11 cellular contexts compared by ENCODE assay signal in the genomic region with DNA sequence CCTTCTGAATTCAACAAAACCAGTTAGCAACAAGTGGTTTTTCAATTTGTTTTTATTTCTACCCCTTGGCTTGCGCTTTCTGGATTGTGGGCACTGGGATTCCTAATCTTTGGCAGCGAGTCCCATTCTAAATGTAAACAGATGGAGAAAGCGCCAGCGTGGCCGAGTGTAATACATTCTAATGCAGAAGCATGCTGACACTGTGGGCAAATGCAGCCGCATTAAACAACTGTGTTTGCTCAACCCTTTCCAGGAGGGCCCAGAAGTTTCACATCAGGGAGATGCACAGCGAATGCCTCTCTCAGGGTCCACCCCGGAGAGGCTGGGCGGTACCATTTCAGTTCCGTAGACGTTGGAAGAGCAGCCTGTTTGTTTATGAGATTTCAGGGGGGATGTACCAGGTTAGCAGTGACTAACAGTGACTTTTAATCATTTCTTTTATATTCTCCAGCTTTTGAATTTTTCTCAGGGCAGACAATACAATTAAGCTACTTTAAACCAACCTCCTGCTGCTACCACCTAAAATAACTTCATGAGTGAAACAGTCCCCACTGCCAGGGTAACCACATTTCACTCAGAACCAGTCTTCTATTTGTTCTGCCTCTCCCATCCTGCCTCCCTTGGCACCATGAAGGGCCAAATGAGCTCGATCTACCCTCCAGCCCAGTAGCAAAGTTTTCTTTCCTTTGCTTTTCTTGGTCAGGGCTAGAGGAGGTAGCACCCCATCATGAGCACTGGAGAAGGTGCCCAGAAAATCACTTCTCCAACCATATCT.
DNase-seq lines count a peak whose midpoint lies in the region; ATAC-seq, FAIRE-seq and TF ChIP-seq lines count a peak whose summit lies in the region.
"Had no signal": no experiment of that assay in that cellular context is flagged by ENCODE, and none has a peak within 500 bp of the region (broad histone marks: within the 10 kb centered on the region; RNA-seq: fewer than 3 reads in every experiment).

No MANE protein-coding gene starts in this region.

- peak overlapping the region; percentile 3 for H3K27ac Mint-ChIP-seq in CD8-positive, alpha-beta T cell

- no peaks in the 10 kb centered on the region for H3K27me3 Mint-ChIP-seq in CD8-positive, alpha-beta T cell (ENCODE audit: low read depth)

- H3K4me3 ChIP-seq in CD8-positive, alpha-beta T cell (ENCODE audit: low read depth, low read length): no peak overlapping the region
- H3K4me3 ChIP-seq in Loucy (ENCODE audit: low read length, poor library complexity, severe bottlenecking): no peak overlapping the region
- H3K4me3 ChIP-seq in bronchial epithelial cell (ENCODE audit: low read depth, low read length): no peak overlapping the region
- H3K4me3 ChIP-seq in osteoblast (ENCODE audit: insufficient read depth, low read length): peak overlapping the region; percentile 48

- H3F3A ChIP-seq in Loucy (ENCODE audit: low read depth): peaks cover 8% of the 10 kb centered on the region

- H3K4me1 Mint-ChIP-seq in CD8-positive, alpha-beta T cell (ENCODE audit: low read depth): peaks cover 80% of the 10 kb centered on the region

- no peak for TF ChIP-seq CTCF in CD8-positive, alpha-beta T cell (IDR thresholded peaks at IDR 0.05)
- TF ChIP-seq CTCF in Loucy (conservative IDR thresholded peaks at IDR 0.05; ENCODE audit: low read length) (no peak), bronchial epithelial cell (IDR thresholded peaks at IDR 0.05; ENCODE audit: insufficient read depth, low read length, severe bottlenecking) (no peak), osteoblast (IDR thresholded peaks at IDR 0.05; ENCODE audit: extremely low read depth, low read depth, low read length) (no peak), GM13977 (IDR thresholded peaks at IDR 0.05; ENCODE audit: extremely low read depth, insufficient read depth, missing control alignments) (no peak)

- in situ Hi-C loops in GM13977 (cut with MboI; ENCODE audit: low pct_unique_long_range_greater_than_20kb, low sequenced_read_pairs, unreplicated experiment): no loop called here

- POLR2A ChIA-PET in CD8-positive, alpha-beta T cell (lab: Charles Lee): no interaction called here

- H3K4me1 ChIP-seq in CD8-positive, alpha-beta T cell (ENCODE audit: insufficient read depth, low read length): peaks cover 52% of the 10 kb centered on the region
- H3K4me1 ChIP-seq in Loucy (ENCODE audit: insufficient read depth, low read length, poor library complexity, severe bottlenecking) (peaks cover 46% of the 10 kb centered on the region), osteoblast (ENCODE audit: insufficient read depth, low read length) (peaks cover 32% of the 10 kb centered on the region)

- H3K9me3 Mint-ChIP-seq in CD8-positive, alpha-beta T cell: no peaks in the 10 kb centered on the region

- H3K4me3 Mint-ChIP-seq in CD8-positive, alpha-beta T cell: no peak overlapping the region

- FAIRE-seq in bronchial epithelial cell (lab: Jason Lieb, UNC): peak; percentile 50

- H3K79me2 ChIP-seq in Loucy (ENCODE audit: insufficient read depth, low read length) (no peaks in the 10 kb centered on the region), osteoblast (ENCODE audit: insufficient read depth, low read length) (no peaks in the 10 kb centered on the region)

- no peak overlapping the region for H3K4me2 ChIP-seq in Loucy (ENCODE audit: low read depth, low read length, poor library complexity, severe bottlenecking)
- peak overlapping the region; percentile 65 for H3K4me2 ChIP-seq in osteoblast (ENCODE audit: insufficient read depth, low read length)

- intact Hi-C loops in CD8-positive, alpha-beta T cell (cut with DNase I, micrococcal nuclease): no loop called here

- H3K27ac ChIP-seq in CD8-positive, alpha-beta T cell (ENCODE audit: low read depth, low read length): no peak overlapping the region
- peak overlapping the region; percentile 79 for H3K27ac ChIP-seq in osteoblast (ENCODE audit: low read depth, low read length)

- no peaks in the 10 kb centered on the region for H3K9me2 ChIP-seq in Loucy (replicated peaks; ENCODE audit: low read depth, low read length)

- H3K9ac ChIP-seq in Loucy (ENCODE audit: low read depth, low read length, poor library complexity, severe bottlenecking): no peak overlapping the region

- DNase-seq in CD8-positive, alpha-beta T cell: no peak
- no peak for DNase-seq in bronchial epithelial cell (ENCODE audit: low read depth)
- DNase-seq in osteoblast (ENCODE audit: insufficient read length, low spot score, missing footprints): peak; percentile 91
- DNase-seq in kidney glomerular epithelial cell (lab: John Stamatoyannopoulos, UW): no peak
- no peak for DNase-seq in GM13977 (ENCODE audit: low spot score)
- DNase-seq in RPMI8226: no peak
- DNase-seq: effector CD4-positive, alpha-beta T cell; Karpas-422; stimulated activated naive CD8-positive, alpha-beta T cell treated with anti-CD3 and anti-CD28 coated beads, Interleukin-15, Interleukin-2, amounts not matched to agents 100 U/mL and 50 U/mL, for 24 hours had no signal

- no peaks in the 10 kb centered on the region for H3K27me3 ChIP-seq in CD8-positive, alpha-beta T cell (ENCODE audit: insufficient read depth, low read length)
- no peaks in the 10 kb centered on the region for H3K27me3 ChIP-seq in Loucy (ENCODE audit: insufficient read depth, low read length, poor library complexity, severe bottlenecking)
- no peaks in the 10 kb centered on the region for H3K27me3 ChIP-seq in bronchial epithelial cell (ENCODE audit: control insufficient read depth, insufficient read depth, low read length)
- no peaks in the 10 kb centered on the region for H3K27me3 ChIP-seq in osteoblast (ENCODE audit: insufficient read depth, low read length)

- H4K20me1 ChIP-seq in Loucy (ENCODE audit: insufficient read depth, low read length, poor library complexity, severe bottlenecking) (no peaks in the 10 kb centered on the region), osteoblast (ENCODE audit: insufficient read depth, low read length) (no peaks in the 10 kb centered on the region)

- H3K36me3 Mint-ChIP-seq in CD8-positive, alpha-beta T cell: no peaks in the 10 kb centered on the region

- no peak for ATAC-seq in CD8-positive, alpha-beta T cell
- ATAC-seq in GM18907 (IDR thresholded peaks at IDR 0.05; ENCODE audit: unreplicated experiment): no peak
- ATAC-seq: stimulated activated naive CD8-positive, alpha-beta T cell treated with anti-CD3 and anti-CD28 coated beads, Interleukin-15, Interleukin-2, amounts not matched to agents 100 U/mL and 50 U/mL, for 24 hours had no signal

- no peaks in the 10 kb centered on the region for H3K36me3 ChIP-seq in CD8-positive, alpha-beta T cell (ENCODE audit: insufficient read depth, low read length)
- H3K36me3 ChIP-seq in Loucy (ENCODE audit: insufficient read depth, low read length) (no peaks in the 10 kb centered on the region), bronchial epithelial cell (ENCODE audit: control insufficient read depth, insufficient read depth, low read length) (no peaks in the 10 kb centered on the region), osteoblast (ENCODE audit: insufficient read depth, low read length) (no peaks in the 10 kb centered on the region)

- CTCF ChIA-PET in CD8-positive, alpha-beta T cell (lab: Charles Lee): interaction anchor here (1.2 to 10.9 kb wide), 2 partner anchors 24 to 32 kb away, joined by 3 to 97 read pairs; no protein-coding TSS in a partner anchor

- no peaks in the 10 kb centered on the region for H3K9me3 ChIP-seq in CD8-positive, alpha-beta T cell (ENCODE audit: low read length)
- no peaks in the 10 kb centered on the region for H3K9me3 ChIP-seq in Loucy (ENCODE audit: insufficient read depth, low read depth, low read length)
- H3K9me3 ChIP-seq in osteoblast (ENCODE audit: low read depth, low read length): no peaks in the 10 kb centered on the region

- 0 out of 2 replicates have a peak overlapping the region, but pooled peaks have one; percentile 32 for H2AFZ ChIP-seq in Loucy (ENCODE audit: low read length)
- H2AFZ ChIP-seq in osteoblast (ENCODE audit: low read length): peak overlapping the region; percentile 32
